ENCODE assay signal across 3 cellular contexts in the genomic region with DNA sequence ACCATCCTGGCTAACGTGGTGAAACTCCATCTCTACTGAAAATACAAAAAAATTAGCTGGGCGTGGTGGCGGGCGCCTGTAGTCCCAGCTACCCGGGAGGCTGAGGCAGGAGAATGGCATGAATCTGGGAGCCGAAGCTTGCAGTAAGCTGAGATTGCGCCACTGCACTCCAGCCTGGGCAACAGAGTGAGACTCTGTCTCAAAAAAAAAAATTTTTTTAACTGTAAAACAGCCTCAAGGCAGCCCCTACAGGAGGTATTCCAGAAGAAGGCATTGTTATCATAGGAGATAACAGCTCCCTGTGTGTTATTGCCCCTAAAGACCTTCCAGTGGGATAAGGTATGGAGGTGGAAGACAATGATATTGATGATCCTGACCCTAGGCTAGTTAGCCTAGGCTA. TPM values are rescaled to one million over a fixed set of nuclear protein-coding genes. Genes with fewer than 3 reads are reported as not detected.
"Had no signal": no experiment of that assay in that cellular context is flagged by ENCODE, and none has a peak within 500 bp of the region (broad histone marks: within the 10 kb centered on the region; RNA-seq: fewer than 3 reads in every experiment).

No MANE protein-coding gene starts in this region.

RNA-seq across cellular contexts. Expression of a gene that starts 27.8 kb away (rescaled TPM):
- polyA plus RNA-seq: GM23248, GM23338, H1 had no signal
